Comparison of ENCODE assay signal across 8 cellular contexts in the genomic region with DNA sequence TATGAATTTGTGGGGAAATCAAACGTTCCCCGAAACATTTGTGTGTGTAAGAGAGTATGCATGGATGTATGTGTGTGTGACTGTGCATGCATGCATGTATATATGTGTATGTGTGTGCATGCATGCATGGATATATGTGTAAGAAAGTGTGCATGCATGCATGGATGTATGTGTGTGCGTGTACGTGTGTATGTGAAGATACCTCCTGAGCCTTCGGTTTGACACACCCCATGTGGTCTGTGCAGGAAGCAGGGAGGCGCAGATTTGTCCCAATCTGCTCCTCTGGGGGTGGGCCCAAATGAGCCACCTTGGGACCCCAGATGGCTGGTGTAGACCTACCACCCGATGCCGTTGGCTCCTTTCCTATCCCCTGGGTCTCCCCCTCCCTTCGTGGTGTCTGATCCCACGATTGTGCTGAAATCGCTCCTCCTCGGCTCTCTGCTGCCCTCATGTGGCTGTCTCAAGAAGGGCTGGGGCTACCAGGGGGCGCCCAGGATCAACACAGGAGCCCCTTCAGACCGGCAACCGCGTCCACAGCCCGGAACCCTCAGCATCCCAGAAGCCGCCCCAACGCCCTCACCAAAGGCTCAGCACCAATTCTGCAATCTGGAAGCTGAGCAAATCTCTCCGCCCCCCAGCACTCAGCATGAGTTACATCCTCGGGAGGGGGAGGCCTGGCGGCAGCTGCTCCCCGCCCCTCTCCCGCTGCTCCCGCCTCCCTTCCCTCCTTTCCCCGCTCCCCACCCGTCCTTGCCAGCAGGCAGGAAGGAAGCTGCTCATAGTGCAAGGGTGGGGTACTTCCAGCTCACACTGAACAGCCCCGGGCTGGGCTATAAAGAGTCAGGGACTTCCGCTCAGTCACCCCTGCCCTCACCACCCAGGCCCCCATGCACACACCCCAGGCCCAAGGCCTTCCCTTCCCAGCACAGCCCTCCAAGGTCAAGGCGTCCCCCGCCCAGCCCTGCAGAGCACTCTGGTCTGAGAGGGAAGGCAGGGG. TPM values are rescaled to one million over a fixed set of nuclear protein-coding genes. Genes with fewer than 3 reads are reported as not detected.
A peak's percentile ranks its signal among the peaks of the same experiment; 100 is the strongest.
DNase-seq lines count a peak whose midpoint lies in the region; ATAC-seq, FAIRE-seq and TF ChIP-seq lines count a peak whose summit lies in the region.

No MANE protein-coding gene starts in this region.

- intact Hi-C loops in left cardiac atrium (cut with DNase I) = loop anchor here (1.0 to 5.0 kb wide), 3 partner anchors 90 to 211 kb away; no protein-coding TSS in a partner anchor

- no peak for FAIRE-seq in D721Med (lab: Jason Lieb, UNC)

- ATAC-seq in left cardiac atrium = peak; percentile 56 to 60
- no peak for ATAC-seq in GM21717 (IDR thresholded peaks at IDR 0.05; ENCODE audit: unreplicated experiment)
- no peak for ATAC-seq in HG03108 (IDR thresholded peaks at IDR 0.05; ENCODE audit: unreplicated experiment)

- TF ChIP-seq CTCF in D721Med (IDR thresholded peaks at IDR 0.05; ENCODE audit: insufficient read depth, missing control alignments) = peak; percentile 94
- TF ChIP-seq CTCF in LNCaP clone FGC (IDR thresholded peaks at IDR 0.05; ENCODE audit: control insufficient read depth, extremely low read depth, insufficient read depth) = peak; percentile 86

- H3K4me3 ChIP-seq in LNCaP clone FGC (ENCODE audit: low read depth, low read length) (no peak overlapping the region), SK-N-MC (peak overlapping the region; percentile 52)

- no peak overlapping the region for H3K27ac ChIP-seq in SK-N-MC

- H3K9ac ChIP-seq in SK-N-MC (ENCODE audit: insufficient read length) = no peak overlapping the region

- no peaks in the 10 kb centered on the region for H3K9me3 ChIP-seq in SK-N-MC (ENCODE audit: low read depth, low read length)

- no peaks in the 10 kb centered on the region for H3K36me3 ChIP-seq in SK-N-MC (ENCODE audit: insufficient read depth, low read length)

- DNase-seq in D721Med (ENCODE audit: insufficient read length, low spot score) (peak; percentile 98), LNCaP clone FGC (ENCODE audit: low read depth) (no peak), SK-N-MC (ENCODE audit: low read depth, low spot score) (no peak), left cardiac atrium (peak; percentile 86), putamen (ENCODE audit: low spot score) (peak; percentile 58)
- DNase-seq in activated naive CD8-positive, alpha-beta T cell treated with anti-CD3 and anti-CD28 coated beads, Interleukin-2, amount 50 U/mL, for 16 hours (ENCODE audit: low read depth, low spot score) = peak; percentile 55

RNA-seq across cellular contexts. Expression of a gene that starts 2.3 kb away (rescaled TPM):
- total RNA-seq in left cardiac atrium = 10 to 100 TPM; 13.1 to 63.9 TPM

RNA-seq across cellular contexts. Expression of a gene that starts 10.4 kb away (rescaled TPM):
- 10 to 100 TPM; 59.1 to 82.1 TPM for total RNA-seq in left cardiac atrium

RNA-seq across cellular contexts. Expression of a gene that starts 35.8 kb away (rescaled TPM):
- total RNA-seq in left cardiac atrium = under 1 TPM; 0.13 to 0.32 TPM

RNA-seq across cellular contexts. Expression of a gene that starts 39.7 kb away (rescaled TPM):
- 10 to 100 TPM; 20.1 to 21.6 TPM for total RNA-seq in left cardiac atrium

RNA-seq across cellular contexts. Expression of a gene that starts 59.8 kb away (rescaled TPM):
- 1 to 10 TPM; 4.0 to 4.2 TPM for total RNA-seq in left cardiac atrium

Comparison
In these comparisons a context has a peak if more than half of its experiments do, and no peak if none do; other contexts are left out.
1. DNase-seq: peak in D721Med (single experiment), activated naive CD8-positive, alpha-beta T cell treated with anti-CD3 and anti-CD28 coated beads, Interleukin-2, amount 50 U/mL, for 16 hours (single experiment), left cardiac atrium (single experiment) and putamen (single experiment); none in LNCaP clone FGC (single experiment) and SK-N-MC (single experiment).
2. ATAC-seq: peak in left cardiac atrium (2 of 2); none in GM21717 (single experiment) and HG03108 (single experiment).